18 cellular contexts compared by ENCODE assay signal in the genomic region with DNA sequence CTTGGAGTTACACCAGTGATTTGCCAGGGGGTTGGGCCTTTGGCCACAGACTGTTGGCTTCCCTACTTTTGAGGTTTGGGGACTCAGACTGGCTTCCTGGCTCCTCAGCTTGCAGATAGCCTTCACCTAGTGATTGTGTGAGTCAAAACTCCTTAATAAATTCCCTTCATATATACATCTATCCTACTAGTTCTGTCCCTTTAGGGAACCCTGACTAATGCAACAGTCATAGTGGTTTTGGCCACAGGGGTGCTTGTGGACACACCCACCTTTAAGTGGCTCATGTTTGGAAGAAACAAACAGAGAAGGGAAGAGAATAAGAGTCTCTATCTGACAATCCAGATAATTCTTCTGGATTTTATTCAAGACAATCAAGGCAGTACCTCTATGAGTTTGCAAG.
DNase-seq lines count a peak whose midpoint lies in the region; ATAC-seq and TF ChIP-seq lines count a peak whose summit lies in the region.
"Had no signal": no experiment of that assay in that cellular context is flagged by ENCODE, and none has a peak within 500 bp of the region (broad histone marks: within the 10 kb centered on the region; RNA-seq: fewer than 3 reads in every experiment).

No MANE protein-coding gene starts in this region.

- DNase-seq in ELR (ENCODE audit: low read depth) (peak; percentile 11), M059J (ENCODE audit: low read depth) (peak; percentile 0), astrocyte of the spinal cord (ENCODE audit: low read depth, low spot score) (peak; percentile 16), fibroblast of mammary gland (ENCODE audit: low read depth) (peak; percentile 36), iPS-NIHi7 (ENCODE audit: extremely low spot score) (no peak), kidney glomerular epithelial cell (lab: John Stamatoyannopoulos, UW) (no peak)
- DNase-seq: DMS 273 treated with DMSO at 0.1 percent for 48 hours, DND-41, GOT3, KG1, NCI-H1092, NCI-H146, NCI-H2029 treated with DMSO at 0.1 percent for 48 hours, NCI-H2171, NCI-H526 had no signal

- in situ Hi-C loops in astrocyte of the spinal cord (cut with HindIII; ENCODE audit: low sequenced_read_pairs), result no loop called here

- TF ChIP-seq CTCF in astrocyte of the spinal cord (IDR thresholded peaks at IDR 0.05; ENCODE audit: low read depth, low read length) (no peak), fibroblast of mammary gland (conservative IDR thresholded peaks at IDR 0.05; ENCODE audit: control insufficient read depth, insufficient read depth, low read depth, low read length) (no peak)

- H3K4me3 ChIP-seq in astrocyte of the spinal cord (ENCODE audit: low read depth, low read length) (no peak overlapping the region), fibroblast of mammary gland (ENCODE audit: control insufficient read depth, low read depth, low read length) (no peak overlapping the region)

- ATAC-seq in HG03280 (IDR thresholded peaks at IDR 0.05; ENCODE audit: unreplicated experiment) (no peak), HG03520 (IDR thresholded peaks at IDR 0.05; ENCODE audit: unreplicated experiment) (no peak)
- ATAC-seq: HepG2 had no signal

Comparison
In these comparisons a context has a peak if more than half of its experiments do, and no peak if none do; other contexts are left out.
1. DNase-seq: peak in ELR (single experiment), M059J (single experiment), astrocyte of the spinal cord (single experiment) and fibroblast of mammary gland (single experiment); none in iPS-NIHi7 (single experiment) and kidney glomerular epithelial cell (single experiment).